ENCODE assay signal across 13 cellular contexts in the genomic region with DNA sequence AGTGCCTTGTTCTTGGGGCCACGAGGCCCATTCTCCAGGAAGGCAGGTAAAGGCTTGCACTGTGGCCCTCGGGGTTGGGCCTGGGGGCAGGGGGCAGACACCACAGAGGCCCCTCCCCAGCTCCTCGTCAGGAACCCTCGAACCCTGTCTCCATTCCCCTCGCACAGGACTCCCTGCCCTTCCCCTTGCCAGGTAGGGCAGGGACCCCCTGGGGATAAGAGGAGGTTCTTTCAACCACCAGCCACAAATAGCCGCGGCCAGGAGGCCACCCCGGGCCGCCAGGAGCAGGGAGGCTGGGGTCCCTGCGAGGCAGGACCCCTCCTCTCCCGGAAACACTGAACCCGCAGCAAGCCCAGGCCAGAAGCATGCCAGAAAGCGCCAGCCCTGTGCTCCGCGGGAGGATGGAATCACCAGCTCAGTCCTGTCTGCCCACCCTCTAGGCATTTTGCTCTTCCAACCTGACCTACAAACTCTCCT. TPM values are rescaled to one million over a fixed set of nuclear protein-coding genes. Genes with fewer than 3 reads are reported as not detected.
A peak's percentile ranks its signal among the peaks of the same experiment; 100 is the strongest.
DNase-seq lines count a peak whose midpoint lies in the region; ATAC-seq and TF ChIP-seq lines count a peak whose summit lies in the region.
"Had no signal": no experiment of that assay in that cellular context is flagged by ENCODE, and none has a peak within 500 bp of the region (broad histone marks: within the 10 kb centered on the region; RNA-seq: fewer than 3 reads in every experiment).

No MANE protein-coding gene starts in this region.

- H3K9me2 ChIP-seq in hepatocyte (replicated peaks; ENCODE audit: insufficient read depth): no peaks in the 10 kb centered on the region

- intact Hi-C loops in Right ventricle myocardium superior (cut with DNase I): no loop called here
- intact Hi-C loops in Caco-2 (cut with micrococcal nuclease; ENCODE audit: unreplicated experiment): no loop called here

- H3K27me3 ChIP-seq in right atrium auricular region (peaks cover 0 to 4% of the 10 kb centered on the region in 2 donors), hepatocyte (no peaks in the 10 kb centered on the region), Caco-2 (replicated peaks; ENCODE audit: control insufficient read depth, insufficient read depth, low read length) (no peaks in the 10 kb centered on the region)

- H3K9me3 Mint-ChIP-seq in osteocyte (ENCODE audit: unreplicated experiment): no peaks in the 10 kb centered on the region
- H3K9me3 Mint-ChIP-seq in Caco-2 (ENCODE audit: unreplicated experiment): peaks cover 8% of the 10 kb centered on the region
- H3K9me3 Mint-ChIP-seq: activated CD4-positive, alpha-beta T cell treated with anti-CD3 and anti-CD28 coated beads, Interleukin-2, amount 10 ng/mL, durations not matched to agents 24 days and 14 days; activated T-cell treated with anti-CD3 and anti-CD28 coated beads, Interleukin-2, amount 50 U/mL, for 72 hours had no signal

- no peaks in the 10 kb centered on the region for H3K36me3 Mint-ChIP-seq in osteocyte (ENCODE audit: unreplicated experiment)
- no peaks in the 10 kb centered on the region for H3K36me3 Mint-ChIP-seq in Caco-2 (ENCODE audit: insufficient read depth, unreplicated experiment)

- H3K27ac ChIP-seq in right atrium auricular region (no peak overlapping the region), hepatocyte (no peak overlapping the region), caudate nucleus (ENCODE audit: low read depth, low read length) (no peak overlapping the region)
- H3K27ac ChIP-seq: epithelial cell of prostate, HL-60 had no signal

- POLR2A ChIA-PET in Caco-2 (lab: Charles Lee): no interaction called here

- no peaks in the 10 kb centered on the region for H4K20me1 ChIP-seq in hepatocyte (ENCODE audit: insufficient read depth, poor library complexity, severe bottlenecking)

- WGBS in hepatocyte (ENCODE audit: low lambda C conversion rate, missing lambda C conversion rate): 69% methylated on average over 15 of the region's 15 CpGs

- H3K4me1 Mint-ChIP-seq in osteocyte (ENCODE audit: unreplicated experiment) (peaks cover 4% of the 10 kb centered on the region), Caco-2 (ENCODE audit: low read depth, unreplicated experiment) (no peaks in the 10 kb centered on the region)
- H3K4me1 Mint-ChIP-seq: activated CD4-positive, alpha-beta T cell treated with anti-CD3 and anti-CD28 coated beads, Interleukin-2, amount 10 ng/mL, durations not matched to agents 24 days and 14 days had no signal

- TF ChIP-seq CTCF in right atrium auricular region (IDR thresholded peaks at IDR 0.05) (no peak), hepatocyte (IDR thresholded peaks at IDR 0.05; ENCODE audit: poor library complexity) (no peak), osteocyte (IDR thresholded peaks at IDR 0.05) (no peak), Caco-2 (IDR thresholded peaks at IDR 0.05; ENCODE audit: insufficient read depth in 1 of 2, low read depth in 1 of 2, low read length in 1 of 2, severe bottlenecking in 1 of 2, unreplicated experiment in 1 of 2) (no peak)

- BruUV-seq in Caco-2 (replicated peaks; lab: Mats Ljungman, UMichigan): no TSS peak

- ATAC-seq in Right ventricle myocardium superior (ENCODE audit: poor library complexity) (peak; percentile 12), GM18502 (IDR thresholded peaks at IDR 0.05; ENCODE audit: poor library complexity, unreplicated experiment) (no peak)

- H3K79me2 ChIP-seq in hepatocyte: no peaks in the 10 kb centered on the region

- CTCF ChIA-PET in Caco-2 (lab: Charles Lee): no interaction called here

- H3K4me3 Mint-ChIP-seq in osteocyte (ENCODE audit: unreplicated experiment) (peak overlapping the region; percentile 61), Caco-2 (ENCODE audit: unreplicated experiment) (no peak overlapping the region)
- H3K4me3 Mint-ChIP-seq: activated CD4-positive, alpha-beta T cell treated with anti-CD3 and anti-CD28 coated beads, Interleukin-2, amount 10 ng/mL, durations not matched to agents 24 days and 14 days had no signal

- H3K9me3 ChIP-seq in right atrium auricular region: no peaks in the 10 kb centered on the region
- H3K9me3 ChIP-seq in hepatocyte (ENCODE audit: low read depth): no peaks in the 10 kb centered on the region
- H3K9me3 ChIP-seq in Caco-2: no peaks in the 10 kb centered on the region

- H3K4me3 ChIP-seq in right atrium auricular region (peak overlapping the region in 1 of 2 donors; percentile 51), hepatocyte (no peak overlapping the region), Caco-2 (ENCODE audit: low read depth, low read length) (no peak overlapping the region)

- no peak overlapping the region for H3K27ac Mint-ChIP-seq in osteocyte (ENCODE audit: unreplicated experiment)
- H3K27ac Mint-ChIP-seq in Caco-2 (ENCODE audit: unreplicated experiment): no peak overlapping the region
- H3K27ac Mint-ChIP-seq: activated CD4-positive, alpha-beta T cell treated with anti-CD3 and anti-CD28 coated beads, Interleukin-2, amount 10 ng/mL, durations not matched to agents 24 days and 14 days; activated T-cell treated with anti-CD3 and anti-CD28 coated beads, Interleukin-2, amount 50 U/mL, for 72 hours had no signal

- DNase-seq in Right ventricle myocardium superior (no peak), right atrium auricular region (ENCODE audit: low spot score) (no peak), hepatocyte (ENCODE audit: low spot score) (no peak), osteocyte (ENCODE audit: extremely low spot score, unreplicated experiment) (no peak), Caco-2 (no peak), NCI-H2029 treated with DMSO at 0.1 percent for 48 hours (lab: John Stamatoyannopoulos, UW) (no peak), caudate nucleus (lab: John Stamatoyannopoulos, UW) (no peak)
- DNase-seq: activated CD4-positive, alpha-beta T cell treated with anti-CD3 and anti-CD28 coated beads, Interleukin-2, amount 10 ng/mL, durations not matched to agents 24 days and 14 days; activated T-cell treated with anti-CD3 and anti-CD28 coated beads, Interleukin-2, amount 50 U/mL, for 72 hours; hippocampal formation had no signal

- H3K4me2 ChIP-seq in hepatocyte: peak overlapping the region; percentile 73

- no peak overlapping the region for H2AFZ ChIP-seq in hepatocyte

- H3K27me3 Mint-ChIP-seq in osteocyte (ENCODE audit: unreplicated experiment): peaks cover 4% of the 10 kb centered on the region
- no peaks in the 10 kb centered on the region for H3K27me3 Mint-ChIP-seq in Caco-2 (ENCODE audit: insufficient read depth, unreplicated experiment)

- no peaks in the 10 kb centered on the region for H3K4me1 ChIP-seq in right atrium auricular region
- H3K4me1 ChIP-seq in hepatocyte (ENCODE audit: insufficient read depth): no peaks in the 10 kb centered on the region
- H3K4me1 ChIP-seq in Caco-2: no peaks in the 10 kb centered on the region

- H3K36me3 ChIP-seq in right atrium auricular region (no peaks in the 10 kb centered on the region), hepatocyte (replicated peaks; ENCODE audit: insufficient read depth, low read depth) (no peaks in the 10 kb centered on the region), Caco-2 (ENCODE audit: control insufficient read depth, insufficient read depth, low read length) (no peaks in the 10 kb centered on the region; the same call in 1 of the 2 replicates)

RNA-seq across cellular contexts. Expression of a gene that starts 45.6 kb away (rescaled TPM):
- total RNA-seq in Right ventricle myocardium superior (3.7 TPM), right atrium auricular region (1 to 10 TPM; 2.2 to 4.9 TPM), hepatocyte (38.0 and 38.4 TPM in 2 replicates), osteocyte (2.4 and 2.7 TPM in 2 replicates), Caco-2 (2022) (0.43 and 0.72 TPM in 2 replicates)
- polyA plus RNA-seq in hepatocyte: 17.4 and 26.4 TPM in 2 replicates
- total RNA-seq: activated CD4-positive, alpha-beta T cell treated with anti-CD3 and anti-CD28 coated beads, Interleukin-2, amount 10 ng/mL, durations not matched to agents 24 days and 14 days had no signal
